ENCODE assay signal across 1 cellular context in the genomic region with DNA sequence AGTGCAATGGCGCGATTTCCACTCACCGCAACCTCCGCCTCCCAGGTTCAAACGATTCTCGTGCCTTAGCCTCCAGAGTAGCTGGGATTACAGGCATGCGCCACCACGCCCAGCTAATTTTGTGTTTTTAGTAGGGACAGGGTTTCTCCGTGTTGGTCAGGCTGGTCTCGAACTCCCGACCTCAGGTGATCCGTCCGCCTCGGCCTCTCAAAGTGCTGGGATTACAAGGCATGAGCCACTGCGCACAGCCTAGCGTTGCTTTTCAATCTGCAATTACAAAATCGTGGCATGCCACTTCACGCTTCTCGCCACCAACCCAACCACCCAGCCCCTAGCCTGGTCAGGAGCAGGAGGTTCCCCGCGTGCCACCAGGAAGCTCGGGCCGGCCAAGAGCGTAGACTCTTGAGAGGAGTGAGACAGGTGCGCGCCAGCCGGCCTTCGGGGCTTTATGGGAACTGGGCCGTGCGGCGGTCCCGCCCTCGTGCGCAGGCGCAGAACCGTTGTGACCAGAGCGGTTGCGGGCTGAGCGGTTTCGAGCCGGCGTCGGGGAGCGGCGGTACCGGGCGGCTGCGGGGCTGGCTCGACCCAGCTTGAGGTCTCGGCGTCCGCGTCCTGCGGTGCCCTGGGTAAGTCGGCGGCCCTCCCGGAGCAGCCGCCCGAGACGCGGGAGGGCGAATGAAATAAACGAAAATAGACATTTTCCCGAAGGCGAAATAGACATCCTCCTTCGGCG.
TF ChIP-seq lines count a peak whose summit lies in the region.

A gene (plus strand): TSS at position 500 of the 733 bp plus-strand sequence. CDS start 530 bp downstream, outside the sequence.

TF ChIP-seq in HepG2, 621 proteins besides CTCF, POLR2A, EP300 and RAD21 (continued from another document and continues in another):
- TF ChIP-seq, protein P1, sequence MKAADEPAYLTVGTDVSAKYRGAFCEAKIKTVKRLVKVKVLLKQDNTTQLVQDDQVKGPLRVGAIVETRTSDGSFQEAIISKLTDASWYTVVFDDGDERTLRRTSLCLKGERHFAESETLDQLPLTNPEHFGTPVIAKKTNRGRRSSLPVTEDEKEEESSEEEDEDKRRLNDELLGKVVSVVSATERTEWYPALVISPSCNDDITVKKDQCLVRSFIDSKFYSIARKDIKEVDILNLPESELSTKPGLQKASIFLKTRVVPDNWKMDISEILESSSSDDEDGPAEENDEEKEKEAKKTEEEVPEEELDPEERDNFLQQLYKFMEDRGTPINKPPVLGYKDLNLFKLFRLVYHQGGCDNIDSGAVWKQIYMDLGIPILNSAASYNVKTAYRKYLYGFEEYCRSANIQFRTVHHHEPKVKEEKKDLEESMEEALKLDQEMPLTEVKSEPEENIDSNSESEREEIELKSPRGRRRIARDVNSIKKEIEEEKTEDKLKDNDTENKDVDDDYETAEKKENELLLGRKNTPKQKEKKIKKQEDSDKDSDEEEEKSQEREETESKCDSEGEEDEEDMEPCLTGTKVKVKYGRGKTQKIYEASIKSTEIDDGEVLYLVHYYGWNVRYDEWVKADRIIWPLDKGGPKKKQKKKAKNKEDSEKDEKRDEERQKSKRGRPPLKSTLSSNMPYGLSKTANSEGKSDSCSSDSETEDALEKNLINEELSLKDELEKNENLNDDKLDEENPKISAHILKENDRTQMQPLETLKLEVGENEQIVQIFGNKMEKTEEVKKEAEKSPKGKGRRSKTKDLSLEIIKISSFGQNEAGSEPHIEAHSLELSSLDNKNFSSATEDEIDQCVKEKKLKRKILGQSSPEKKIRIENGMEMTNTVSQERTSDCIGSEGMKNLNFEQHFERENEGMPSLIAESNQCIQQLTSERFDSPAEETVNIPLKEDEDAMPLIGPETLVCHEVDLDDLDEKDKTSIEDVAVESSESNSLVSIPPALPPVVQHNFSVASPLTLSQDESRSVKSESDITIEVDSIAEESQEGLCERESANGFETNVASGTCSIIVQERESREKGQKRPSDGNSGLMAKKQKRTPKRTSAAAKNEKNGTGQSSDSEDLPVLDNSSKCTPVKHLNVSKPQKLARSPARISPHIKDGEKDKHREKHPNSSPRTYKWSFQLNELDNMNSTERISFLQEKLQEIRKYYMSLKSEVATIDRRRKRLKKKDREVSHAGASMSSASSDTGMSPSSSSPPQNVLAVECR (CRISPR knock-in tag; IDR thresholded peaks at IDR 0.05; ENCODE audit: borderline replicate concordance), result peak; percentile 61; the same call in 1 of the 2 replicates
- TF ChIP-seq GATAD1 (CRISPR knock-in tag; IDR thresholded peaks at IDR 0.05), result 0 out of 2 replicates have a peak, but pooled peaks have one; percentile 30
- TF ChIP-seq, protein P2, sequence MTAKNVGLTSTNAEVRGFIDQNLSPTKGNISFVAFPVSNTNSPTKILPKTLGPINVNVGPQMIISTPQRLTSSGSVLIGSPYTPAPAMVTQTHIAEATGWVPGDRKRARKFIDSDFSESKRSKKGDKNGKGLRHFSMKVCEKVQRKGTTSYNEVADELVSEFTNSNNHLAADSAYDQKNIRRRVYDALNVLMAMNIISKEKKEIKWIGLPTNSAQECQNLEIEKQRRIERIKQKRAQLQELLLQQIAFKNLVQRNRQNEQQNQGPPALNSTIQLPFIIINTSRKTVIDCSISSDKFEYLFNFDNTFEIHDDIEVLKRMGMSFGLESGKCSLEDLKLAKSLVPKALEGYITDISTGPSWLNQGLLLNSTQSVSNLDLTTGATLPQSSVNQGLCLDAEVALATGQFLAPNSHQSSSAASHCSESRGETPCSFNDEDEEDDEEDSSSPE (CRISPR knock-in tag; IDR thresholded peaks at IDR 0.05), result peak; percentile 85
- TF ChIP-seq ZNF331 (CRISPR knock-in tag; IDR thresholded peaks at IDR 0.05), result peak; percentile 37; the same call in 1 of the 2 replicates
- TF ChIP-seq, protein P3, sequence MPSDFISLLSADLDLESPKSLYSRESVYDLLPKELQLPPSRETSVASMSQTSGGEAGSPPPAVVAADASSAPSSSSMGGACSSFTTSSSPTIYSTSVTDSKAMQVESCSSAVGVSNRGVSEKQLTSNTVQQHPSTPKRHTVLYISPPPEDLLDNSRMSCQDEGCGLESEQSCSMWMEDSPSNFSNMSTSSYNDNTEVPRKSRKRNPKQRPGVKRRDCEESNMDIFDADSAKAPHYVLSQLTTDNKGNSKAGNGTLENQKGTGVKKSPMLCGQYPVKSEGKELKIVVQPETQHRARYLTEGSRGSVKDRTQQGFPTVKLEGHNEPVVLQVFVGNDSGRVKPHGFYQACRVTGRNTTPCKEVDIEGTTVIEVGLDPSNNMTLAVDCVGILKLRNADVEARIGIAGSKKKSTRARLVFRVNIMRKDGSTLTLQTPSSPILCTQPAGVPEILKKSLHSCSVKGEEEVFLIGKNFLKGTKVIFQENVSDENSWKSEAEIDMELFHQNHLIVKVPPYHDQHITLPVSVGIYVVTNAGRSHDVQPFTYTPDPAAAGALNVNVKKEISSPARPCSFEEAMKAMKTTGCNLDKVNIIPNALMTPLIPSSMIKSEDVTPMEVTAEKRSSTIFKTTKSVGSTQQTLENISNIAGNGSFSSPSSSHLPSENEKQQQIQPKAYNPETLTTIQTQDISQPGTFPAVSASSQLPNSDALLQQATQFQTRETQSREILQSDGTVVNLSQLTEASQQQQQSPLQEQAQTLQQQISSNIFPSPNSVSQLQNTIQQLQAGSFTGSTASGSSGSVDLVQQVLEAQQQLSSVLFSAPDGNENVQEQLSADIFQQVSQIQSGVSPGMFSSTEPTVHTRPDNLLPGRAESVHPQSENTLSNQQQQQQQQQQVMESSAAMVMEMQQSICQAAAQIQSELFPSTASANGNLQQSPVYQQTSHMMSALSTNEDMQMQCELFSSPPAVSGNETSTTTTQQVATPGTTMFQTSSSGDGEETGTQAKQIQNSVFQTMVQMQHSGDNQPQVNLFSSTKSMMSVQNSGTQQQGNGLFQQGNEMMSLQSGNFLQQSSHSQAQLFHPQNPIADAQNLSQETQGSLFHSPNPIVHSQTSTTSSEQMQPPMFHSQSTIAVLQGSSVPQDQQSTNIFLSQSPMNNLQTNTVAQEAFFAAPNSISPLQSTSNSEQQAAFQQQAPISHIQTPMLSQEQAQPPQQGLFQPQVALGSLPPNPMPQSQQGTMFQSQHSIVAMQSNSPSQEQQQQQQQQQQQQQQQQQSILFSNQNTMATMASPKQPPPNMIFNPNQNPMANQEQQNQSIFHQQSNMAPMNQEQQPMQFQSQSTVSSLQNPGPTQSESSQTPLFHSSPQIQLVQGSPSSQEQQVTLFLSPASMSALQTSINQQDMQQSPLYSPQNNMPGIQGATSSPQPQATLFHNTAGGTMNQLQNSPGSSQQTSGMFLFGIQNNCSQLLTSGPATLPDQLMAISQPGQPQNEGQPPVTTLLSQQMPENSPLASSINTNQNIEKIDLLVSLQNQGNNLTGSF (CRISPR knock-in tag; IDR thresholded peaks at IDR 0.05), result peak; percentile 66; the same call in 1 of the 2 replicates
- peak; percentile 45 for TF ChIP-seq POLR2AphosphoS5 (IDR thresholded peaks at IDR 0.05; ENCODE audit: low read depth, low read length)
- peak; percentile 57; the same call in 1 of the 2 replicates for TF ChIP-seq ZNF224 (CRISPR knock-in tag; IDR thresholded peaks at IDR 0.05)
- TF ChIP-seq SOX13 (IDR thresholded peaks at IDR 0.05), result no peak
- TF ChIP-seq SOX13 (CRISPR knock-in tag; conservative IDR thresholded peaks at IDR 0.05 in 1 of 2, IDR thresholded peaks at IDR 0.05 in 1 of 2), result peak in 1 of 2 experiments; percentile 36; a peak in 1 of 4 replicates
- TF ChIP-seq, protein P4, sequence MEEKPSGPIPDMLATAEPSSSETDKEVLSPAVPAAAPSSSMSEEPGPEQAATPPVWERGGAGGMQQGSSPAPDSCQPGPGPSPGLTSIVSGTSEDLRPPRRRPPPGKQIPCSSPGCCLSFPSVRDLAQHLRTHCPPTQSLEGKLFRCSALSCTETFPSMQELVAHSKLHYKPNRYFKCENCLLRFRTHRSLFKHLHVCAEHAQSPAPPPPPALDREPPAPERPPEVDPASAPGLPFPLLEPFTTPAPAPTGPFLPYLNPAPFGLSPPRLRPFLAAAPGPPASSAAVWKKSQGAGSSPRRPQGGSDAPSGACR (CRISPR knock-in tag; IDR thresholded peaks at IDR 0.05), result 0 out of 2 replicates have a peak, but pooled peaks have one; percentile 17
- TF ChIP-seq, protein P5, sequence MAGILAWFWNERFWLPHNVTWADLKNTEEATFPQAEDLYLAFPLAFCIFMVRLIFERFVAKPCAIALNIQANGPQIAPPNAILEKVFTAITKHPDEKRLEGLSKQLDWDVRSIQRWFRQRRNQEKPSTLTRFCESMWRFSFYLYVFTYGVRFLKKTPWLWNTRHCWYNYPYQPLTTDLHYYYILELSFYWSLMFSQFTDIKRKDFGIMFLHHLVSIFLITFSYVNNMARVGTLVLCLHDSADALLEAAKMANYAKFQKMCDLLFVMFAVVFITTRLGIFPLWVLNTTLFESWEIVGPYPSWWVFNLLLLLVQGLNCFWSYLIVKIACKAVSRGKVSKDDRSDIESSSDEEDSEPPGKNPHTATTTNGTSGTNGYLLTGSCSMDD (CRISPR knock-in tag; IDR thresholded peaks at IDR 0.05), result 0 out of 2 replicates have a peak, but pooled peaks have one; percentile 62
- TF ChIP-seq ZNF530 (CRISPR knock-in tag; IDR thresholded peaks at IDR 0.05; ENCODE audit: low read depth), result peak; percentile 25; the same call in 1 of the 2 replicates
- TF ChIP-seq, protein P6, sequence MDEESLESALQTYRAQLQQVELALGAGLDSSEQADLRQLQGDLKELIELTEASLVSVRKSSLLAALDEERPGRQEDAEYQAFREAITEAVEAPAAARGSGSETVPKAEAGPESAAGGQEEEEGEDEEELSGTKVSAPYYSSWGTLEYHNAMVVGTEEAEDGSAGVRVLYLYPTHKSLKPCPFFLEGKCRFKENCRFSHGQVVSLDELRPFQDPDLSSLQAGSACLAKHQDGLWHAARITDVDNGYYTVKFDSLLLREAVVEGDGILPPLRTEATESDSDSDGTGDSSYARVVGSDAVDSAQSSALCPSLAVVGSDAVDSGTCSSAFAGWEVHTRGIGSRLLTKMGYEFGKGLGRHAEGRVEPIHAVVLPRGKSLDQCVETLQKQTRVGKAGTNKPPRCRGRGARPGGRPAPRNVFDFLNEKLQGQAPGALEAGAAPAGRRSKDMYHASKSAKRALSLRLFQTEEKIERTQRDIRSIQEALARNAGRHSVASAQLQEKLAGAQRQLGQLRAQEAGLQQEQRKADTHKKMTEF (CRISPR knock-in tag; IDR thresholded peaks at IDR 0.05), result 0 out of 2 replicates have a peak, but pooled peaks have one; percentile 53
- TF ChIP-seq MYC (CRISPR knock-in tag; IDR thresholded peaks at IDR 0.05; ENCODE audit: borderline replicate concordance), result peak; percentile 18; the same call in 1 of the 2 replicates
- TF ChIP-seq, protein P7, sequence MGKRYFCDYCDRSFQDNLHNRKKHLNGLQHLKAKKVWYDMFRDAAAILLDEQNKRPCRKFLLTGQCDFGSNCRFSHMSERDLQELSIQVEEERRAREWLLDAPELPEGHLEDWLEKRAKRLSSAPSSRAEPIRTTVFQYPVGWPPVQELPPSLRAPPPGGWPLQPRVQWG (CRISPR knock-in tag; IDR thresholded peaks at IDR 0.05; ENCODE audit: borderline replicate concordance, low read depth), result no peak
- TF ChIP-seq, protein P8, sequence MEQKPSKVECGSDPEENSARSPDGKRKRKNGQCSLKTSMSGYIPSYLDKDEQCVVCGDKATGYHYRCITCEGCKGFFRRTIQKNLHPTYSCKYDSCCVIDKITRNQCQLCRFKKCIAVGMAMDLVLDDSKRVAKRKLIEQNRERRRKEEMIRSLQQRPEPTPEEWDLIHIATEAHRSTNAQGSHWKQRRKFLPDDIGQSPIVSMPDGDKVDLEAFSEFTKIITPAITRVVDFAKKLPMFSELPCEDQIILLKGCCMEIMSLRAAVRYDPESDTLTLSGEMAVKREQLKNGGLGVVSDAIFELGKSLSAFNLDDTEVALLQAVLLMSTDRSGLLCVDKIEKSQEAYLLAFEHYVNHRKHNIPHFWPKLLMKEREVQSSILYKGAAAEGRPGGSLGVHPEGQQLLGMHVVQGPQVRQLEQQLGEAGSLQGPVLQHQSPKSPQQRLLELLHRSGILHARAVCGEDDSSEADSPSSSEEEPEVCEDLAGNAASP (CRISPR knock-in tag; IDR thresholded peaks at IDR 0.05; ENCODE audit: borderline replicate concordance), result peak; percentile 48; the same call in 1 of the 2 replicates
- TF ChIP-seq, protein P9, sequence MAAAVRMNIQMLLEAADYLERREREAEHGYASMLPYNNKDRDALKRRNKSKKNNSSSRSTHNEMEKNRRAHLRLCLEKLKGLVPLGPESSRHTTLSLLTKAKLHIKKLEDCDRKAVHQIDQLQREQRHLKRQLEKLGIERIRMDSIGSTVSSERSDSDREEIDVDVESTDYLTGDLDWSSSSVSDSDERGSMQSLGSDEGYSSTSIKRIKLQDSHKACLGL (CRISPR knock-in tag; IDR thresholded peaks at IDR 0.05), result peak; percentile 66; the same call in 1 of the 2 replicates
- TF ChIP-seq KDM5B (CRISPR knock-in tag; IDR thresholded peaks at IDR 0.05; ENCODE audit: borderline replicate concordance), result peak; percentile 41; the same call in 1 of the 2 replicates
- TF ChIP-seq ZFY (CRISPR knock-in tag; IDR thresholded peaks at IDR 0.05), result peak; percentile 56
- peak; percentile 54; the same call in 1 of the 2 replicates for TF ChIP-seq ZNF598 (CRISPR knock-in tag; IDR thresholded peaks at IDR 0.05; ENCODE audit: borderline replicate concordance)
- TF ChIP-seq ZNF329 (CRISPR knock-in tag; IDR thresholded peaks at IDR 0.05; ENCODE audit: low read depth), result 0 out of 2 replicates have a peak, but pooled peaks have one; percentile 58
- TF ChIP-seq, protein P10, sequence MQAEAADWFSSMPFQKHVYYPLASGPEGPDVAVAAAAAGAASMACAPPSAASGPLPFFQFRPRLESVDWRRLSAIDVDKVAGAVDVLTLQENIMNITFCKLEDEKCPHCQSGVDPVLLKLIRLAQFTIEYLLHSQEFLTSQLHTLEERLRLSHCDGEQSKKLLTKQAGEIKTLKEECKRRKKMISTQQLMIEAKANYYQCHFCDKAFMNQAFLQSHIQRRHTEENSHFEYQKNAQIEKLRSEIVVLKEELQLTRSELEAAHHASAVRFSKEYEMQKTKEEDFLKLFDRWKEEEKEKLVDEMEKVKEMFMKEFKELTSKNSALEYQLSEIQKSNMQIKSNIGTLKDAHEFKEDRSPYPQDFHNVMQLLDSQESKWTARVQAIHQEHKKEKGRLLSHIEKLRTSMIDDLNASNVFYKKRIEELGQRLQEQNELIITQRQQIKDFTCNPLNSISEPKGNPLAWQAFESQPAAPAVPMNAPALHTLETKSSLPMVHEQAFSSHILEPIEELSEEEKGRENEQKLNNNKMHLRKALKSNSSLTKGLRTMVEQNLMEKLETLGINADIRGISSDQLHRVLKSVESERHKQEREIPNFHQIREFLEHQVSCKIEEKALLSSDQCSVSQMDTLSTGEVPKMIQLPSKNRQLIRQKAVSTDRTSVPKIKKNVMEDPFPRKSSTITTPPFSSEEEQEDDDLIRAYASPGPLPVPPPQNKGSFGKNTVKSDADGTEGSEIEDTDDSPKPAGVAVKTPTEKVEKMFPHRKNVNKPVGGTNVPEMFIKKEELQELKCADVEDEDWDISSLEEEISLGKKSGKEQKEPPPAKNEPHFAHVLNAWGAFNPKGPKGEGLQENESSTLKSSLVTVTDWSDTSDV (CRISPR knock-in tag; IDR thresholded peaks at IDR 0.05), result peak; percentile 67; the same call in 1 of the 2 replicates
- TF ChIP-seq ZNF253 (CRISPR knock-in tag; IDR thresholded peaks at IDR 0.05; ENCODE audit: borderline replicate concordance), result 0 out of 2 replicates have a peak, but pooled peaks have one; percentile 53
- peak; percentile 51; the same call in 1 of the 2 replicates for TF ChIP-seq RXRA (CRISPR knock-in tag; IDR thresholded peaks at IDR 0.05)
- no peak for TF ChIP-seq LCORL (IDR thresholded peaks at IDR 0.05)
- no peak for TF ChIP-seq LCORL (CRISPR knock-in tag; IDR thresholded peaks at IDR 0.05)
- TF ChIP-seq, protein P11, sequence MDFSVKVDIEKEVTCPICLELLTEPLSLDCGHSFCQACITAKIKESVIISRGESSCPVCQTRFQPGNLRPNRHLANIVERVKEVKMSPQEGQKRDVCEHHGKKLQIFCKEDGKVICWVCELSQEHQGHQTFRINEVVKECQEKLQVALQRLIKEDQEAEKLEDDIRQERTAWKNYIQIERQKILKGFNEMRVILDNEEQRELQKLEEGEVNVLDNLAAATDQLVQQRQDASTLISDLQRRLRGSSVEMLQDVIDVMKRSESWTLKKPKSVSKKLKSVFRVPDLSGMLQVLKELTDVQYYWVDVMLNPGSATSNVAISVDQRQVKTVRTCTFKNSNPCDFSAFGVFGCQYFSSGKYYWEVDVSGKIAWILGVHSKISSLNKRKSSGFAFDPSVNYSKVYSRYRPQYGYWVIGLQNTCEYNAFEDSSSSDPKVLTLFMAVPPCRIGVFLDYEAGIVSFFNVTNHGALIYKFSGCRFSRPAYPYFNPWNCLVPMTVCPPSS (IDR thresholded peaks at IDR 0.05), result no peak
